ENCODE assay signal across 8 cellular contexts in the genomic region with DNA sequence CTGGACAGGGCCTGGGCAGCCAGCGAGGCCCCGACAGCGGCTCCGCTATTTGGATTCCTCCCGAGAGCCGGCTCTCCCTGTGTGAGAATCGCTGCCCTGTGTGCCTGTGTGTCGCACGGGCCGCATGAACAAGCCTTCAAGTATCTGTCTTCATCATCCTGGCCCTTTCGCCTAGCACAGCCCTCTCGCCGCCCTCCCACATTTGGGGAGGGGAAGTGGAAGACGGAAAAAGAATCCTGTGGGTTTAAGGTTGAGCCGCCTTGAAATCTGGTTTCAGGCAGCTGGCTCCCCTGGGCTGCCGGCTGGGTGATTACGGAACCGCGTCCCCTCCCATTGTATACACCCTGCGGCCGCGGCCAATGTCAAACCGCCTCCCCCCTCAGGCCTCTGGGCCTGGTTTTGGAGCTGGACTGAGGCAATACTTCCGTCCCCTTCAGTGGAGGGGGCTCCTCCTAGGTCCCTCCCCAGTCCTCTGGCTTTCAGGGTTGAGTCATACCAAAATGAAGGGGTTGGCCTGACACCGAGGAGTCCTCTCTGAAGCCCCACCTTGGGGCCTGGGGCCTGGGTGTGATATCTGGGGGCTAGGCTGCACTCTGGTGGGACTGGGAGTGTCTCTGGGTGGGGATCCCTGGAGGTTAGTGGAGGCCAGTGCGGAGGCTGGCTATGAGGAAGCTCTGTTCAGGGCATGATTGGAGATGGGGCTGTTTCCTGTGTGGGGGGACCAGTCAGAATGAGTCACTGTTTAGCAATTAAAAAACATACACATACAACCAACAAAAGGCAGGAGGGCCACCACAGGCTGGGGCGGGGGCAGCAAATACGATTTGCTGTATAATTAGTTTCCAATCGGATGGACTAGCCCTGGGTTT. TPM values are rescaled to one million over a fixed set of nuclear protein-coding genes. Genes with fewer than 3 reads are reported as not detected.
DNase-seq lines count a peak whose midpoint lies in the region; ATAC-seq and TF ChIP-seq lines count a peak whose summit lies in the region.

No MANE protein-coding gene starts in this region.

- no peaks in the 10 kb centered on the region for H3K27me3 ChIP-seq in testis

- no peaks in the 10 kb centered on the region for H3K9me3 ChIP-seq in testis

- intact Hi-C loops in testis (cut with DNase I; ENCODE audit: low total_unique reads), result loop anchor here (10.0 kb wide), 1 partner anchor 141 kb away; the partner anchor contains the start of genes ACTR1A and SUFU

- no peak for TF ChIP-seq CTCF in testis (IDR thresholded peaks at IDR 0.05)

- 1% methylated on average over 25 to 29 of the region's 29 CpGs for WGBS in testis, 2 donors

- ATAC-seq in GM19025 (IDR thresholded peaks at IDR 0.05; ENCODE audit: low read depth, unreplicated experiment) (peak; percentile 26), HG03378 (IDR thresholded peaks at IDR 0.05; ENCODE audit: unreplicated experiment) (peak; percentile 32)

- peaks cover 49% of the 10 kb centered on the region for H3K4me1 ChIP-seq in testis

- peak overlapping the region; percentile 79 to 81 for H3K4me3 ChIP-seq in testis

- peak; percentile 97 to 98 for DNase-seq in AML-193 (lab: John Stamatoyannopoulos, UW)
- DNase-seq in activated gamma-delta T cell treated with Interleukin-2 at 50 U/mL for 16 hours, result peak; percentile 79
- peak; percentile 83 for DNase-seq in foreskin melanocyte
- DNase-seq in occipital lobe (lab: John Stamatoyannopoulos, UW), result peak; percentile 79
- peak; percentile 86 for DNase-seq in testis

- H3K27ac ChIP-seq in testis, result peak overlapping the region; percentile 96 to 99

- TF ChIP-seq POLR2A in Raji (IDR thresholded peaks at IDR 0.05; ENCODE audit: insufficient read depth, low read depth, low read length) (peak; percentile 19; the same call in 1 of the 2 replicates), testis (IDR thresholded peaks at IDR 0.05) (no peak)

- H3K36me3 ChIP-seq in testis (ENCODE audit: low read depth, missing control alignments), result no peaks in the 10 kb centered on the region

RNA-seq across cellular contexts. Expression of gene TRIM8, which starts 1.7 kb away (rescaled TPM):
- total RNA-seq in occipital lobe, result 23.4 TPM
- 100 to 1,000 TPM; 114 to 170 TPM for total RNA-seq in testis
- polyA plus RNA-seq in testis (ENCODE audit: insufficient read depth, low read depth, low replicate concordance), result 69.8 TPM

Comparison
In these comparisons a context has a peak if more than half of its experiments do, and no peak if none do; other contexts are left out.
1. Peak in every context shown above with its lines: DNase-seq, ATAC-seq, H3K4me3 ChIP-seq and H3K27ac ChIP-seq.